In genomic region chr1:151199860-151200581, GRCh38 we compare ENCODE assay signal across 8 cellular contexts. TPM values are rescaled to one million over a fixed set of nuclear protein-coding genes. Genes with fewer than 3 reads are reported as not detected.
DNase-seq lines count a peak whose midpoint lies in the region; ATAC-seq and TF ChIP-seq lines count a peak whose summit lies in the region.

No MANE protein-coding gene starts in this region.

- H3K36me3 Mint-ChIP-seq in IgD-negative memory B cell: peaks cover 1% of the 10 kb centered on the region
- peaks cover 43% of the 10 kb centered on the region for H3K36me3 Mint-ChIP-seq in activated T-helper 2 cell treated with anti-CD3 and anti-CD28 coated beads, Interferon-gamma antibody, Interleukin-2, Interleukin-4, amounts not matched to agents 10 μg/mL and 5 μg/mL and 100 μg/mL, durations not matched to agents 14 hours and 24 hours and 36 hours (ENCODE audit: low read depth)

- peaks cover 2% of the 10 kb centered on the region for H3K27me3 Mint-ChIP-seq in IgD-negative memory B cell
- H3K27me3 Mint-ChIP-seq in activated T-helper 2 cell treated with anti-CD3 and anti-CD28 coated beads, Interferon-gamma antibody, Interleukin-2, Interleukin-4, amounts not matched to agents 10 μg/mL and 5 μg/mL and 100 μg/mL, durations not matched to agents 14 hours and 24 hours and 36 hours (ENCODE audit: low read depth): no peaks in the 10 kb centered on the region

- TF ChIP-seq CTCF in hepatocyte (IDR thresholded peaks at IDR 0.05; ENCODE audit: poor library complexity): no peak

- no peak for DNase-seq in activated T-helper 2 cell treated with anti-CD3 and anti-CD28 coated beads, Interferon-gamma antibody, Interleukin-2, Interleukin-4, amounts not matched to agents 10 μg/mL and 5 μg/mL and 100 μg/mL, durations not matched to agents 14 hours and 24 hours and 36 hours (ENCODE audit: low spot score)
- DNase-seq in hepatocyte (ENCODE audit: low spot score): peak; percentile 58

- H3K4me3 ChIP-seq in BLaER1: peak overlapping the region; percentile 83
- peak overlapping the region; percentile 85 for H3K4me3 ChIP-seq in hepatocyte
- peak overlapping the region; percentile 85 for H3K4me3 ChIP-seq in skeletal muscle satellite cell (ENCODE audit: low read length)

- H3K27ac ChIP-seq in BLaER1 (no peak overlapping the region), hepatocyte (peak overlapping the region; percentile 97)

- no peak overlapping the region for H2AFZ ChIP-seq in hepatocyte

- peaks cover 62% of the 10 kb centered on the region for H3K79me2 ChIP-seq in hepatocyte

- ATAC-seq in GM18870 (IDR thresholded peaks at IDR 0.05; ENCODE audit: unreplicated experiment) (no peak), HG02678 (IDR thresholded peaks at IDR 0.05; ENCODE audit: unreplicated experiment) (no peak), GM18907 (IDR thresholded peaks at IDR 0.05; ENCODE audit: unreplicated experiment) (no peak)

- H3K9ac ChIP-seq in BLaER1 (peak overlapping the region; percentile 89), skeletal muscle satellite cell (ENCODE audit: low read depth, low read length) (peak overlapping the region; percentile 99)

- H3K4me2 ChIP-seq in BLaER1 (peak overlapping the region; percentile 83), hepatocyte (peak overlapping the region; percentile 87), skeletal muscle satellite cell (ENCODE audit: low read length) (peak overlapping the region; percentile 90)

- WGBS in hepatocyte (ENCODE audit: low lambda C conversion rate, missing lambda C conversion rate): 13% methylated on average over 9 of the region's 12 CpGs

- H3K9me2 ChIP-seq in hepatocyte (replicated peaks; ENCODE audit: insufficient read depth): no peaks in the 10 kb centered on the region

- peaks cover 25 to 45% (median 32%) of the 10 kb centered on the region in 3 donors for H3K4me1 Mint-ChIP-seq in IgD-negative memory B cell
- H3K4me1 Mint-ChIP-seq in activated T-helper 2 cell treated with anti-CD3 and anti-CD28 coated beads, Interferon-gamma antibody, Interleukin-2, Interleukin-4, amounts not matched to agents 10 μg/mL and 5 μg/mL and 100 μg/mL, durations not matched to agents 14 hours and 24 hours and 36 hours (ENCODE audit: low read depth): peaks cover 35% of the 10 kb centered on the region

- H3K36me3 ChIP-seq in BLaER1: peaks cover 37% of the 10 kb centered on the region
- no peaks in the 10 kb centered on the region for H3K36me3 ChIP-seq in hepatocyte (replicated peaks; ENCODE audit: insufficient read depth, low read depth)
- peaks cover 14% of the 10 kb centered on the region for H3K36me3 ChIP-seq in skeletal muscle satellite cell (ENCODE audit: insufficient read depth, low read length)

- intact Hi-C loops in activated T-helper 2 cell treated with anti-CD3 and anti-CD28 coated beads, Interferon-gamma antibody, Interleukin-2, Interleukin-4, amounts not matched to agents 10 μg/mL and 5 μg/mL and 100 μg/mL, durations not matched to agents 14 hours and 24 hours and 36 hours (cut with micrococcal nuclease): loop anchor here (1.0 to 5.0 kb wide), 4 partner anchors 35 to 147 kb away; partner anchors contain the start of genes LYSMD1, RFX5 and TNFAIP8L2

- H3K27me3 ChIP-seq in BLaER1 (no peaks in the 10 kb centered on the region), hepatocyte (no peaks in the 10 kb centered on the region), skeletal muscle satellite cell (ENCODE audit: control insufficient read depth, insufficient read depth, low read length) (no peaks in the 10 kb centered on the region)

- peak overlapping the region; percentile 97 to 98 (median 98) for H3K4me3 Mint-ChIP-seq in IgD-negative memory B cell
- H3K4me3 Mint-ChIP-seq in activated T-helper 2 cell treated with anti-CD3 and anti-CD28 coated beads, Interferon-gamma antibody, Interleukin-2, Interleukin-4, amounts not matched to agents 10 μg/mL and 5 μg/mL and 100 μg/mL, durations not matched to agents 14 hours and 24 hours and 36 hours (ENCODE audit: low read depth): peak overlapping the region; percentile 99

- peaks cover 49% of the 10 kb centered on the region for H3K4me1 ChIP-seq in BLaER1
- H3K4me1 ChIP-seq in hepatocyte (ENCODE audit: insufficient read depth): peaks cover 13% of the 10 kb centered on the region
- H3K4me1 ChIP-seq in skeletal muscle satellite cell (ENCODE audit: control insufficient read depth, insufficient read depth, low read length): peaks cover 24% of the 10 kb centered on the region

- H3K27ac Mint-ChIP-seq in IgD-negative memory B cell: peak overlapping the region; percentile 93 to 99 (median 99)
- peak overlapping the region; percentile 93 for H3K27ac Mint-ChIP-seq in activated T-helper 2 cell treated with anti-CD3 and anti-CD28 coated beads, Interferon-gamma antibody, Interleukin-2, Interleukin-4, amounts not matched to agents 10 μg/mL and 5 μg/mL and 100 μg/mL, durations not matched to agents 14 hours and 24 hours and 36 hours

- no peaks in the 10 kb centered on the region for H3K9me3 Mint-ChIP-seq in IgD-negative memory B cell
- H3K9me3 Mint-ChIP-seq in activated T-helper 2 cell treated with anti-CD3 and anti-CD28 coated beads, Interferon-gamma antibody, Interleukin-2, Interleukin-4, amounts not matched to agents 10 μg/mL and 5 μg/mL and 100 μg/mL, durations not matched to agents 14 hours and 24 hours and 36 hours: no peaks in the 10 kb centered on the region

- H3K9me3 ChIP-seq in BLaER1 (no peaks in the 10 kb centered on the region), hepatocyte (ENCODE audit: low read depth) (no peaks in the 10 kb centered on the region), skeletal muscle satellite cell (replicated peaks; ENCODE audit: low read length) (no peaks in the 10 kb centered on the region)

- peaks cover 55% of the 10 kb centered on the region for H4K20me1 ChIP-seq in BLaER1
- peaks cover 51% of the 10 kb centered on the region for H4K20me1 ChIP-seq in hepatocyte (ENCODE audit: insufficient read depth, poor library complexity, severe bottlenecking)

RNA-seq across cellular contexts. Expression of gene PIP5K1A, which starts 1.7 kb away (rescaled TPM):
- polyA plus RNA-seq in IgD-negative memory B cell (20.3 TPM), hepatocyte (17.3 and 27.0 TPM in 2 replicates)
- total RNA-seq in activated T-helper 2 cell treated with anti-CD3 and anti-CD28 coated beads, Interferon-gamma antibody, Interleukin-2, Interleukin-4, amounts not matched to agents 10 μg/mL and 5 μg/mL and 100 μg/mL, durations not matched to agents 14 hours and 24 hours and 36 hours: 82.2 and 83.9 TPM in 2 replicates
- total RNA-seq in hepatocyte: 36.0 and 45.7 TPM in 2 replicates
- 35.2 and 46.6 TPM in 2 replicates for total RNA-seq in skeletal muscle satellite cell (2012; rRNA removed)

RNA-seq across cellular contexts. Expression of gene VPS72, which starts 10.0 kb away (rescaled TPM):
- 81.0 TPM for polyA plus RNA-seq in IgD-negative memory B cell
- 80.7 and 84.5 TPM in 2 replicates for total RNA-seq in activated T-helper 2 cell treated with anti-CD3 and anti-CD28 coated beads, Interferon-gamma antibody, Interleukin-2, Interleukin-4, amounts not matched to agents 10 μg/mL and 5 μg/mL and 100 μg/mL, durations not matched to agents 14 hours and 24 hours and 36 hours
- 46.0 and 48.1 TPM in 2 replicates for total RNA-seq in hepatocyte
- 52.2 and 53.1 TPM in 2 replicates for polyA plus RNA-seq in hepatocyte
- 30.9 and 32.8 TPM in 2 replicates for total RNA-seq in skeletal muscle satellite cell (2012; rRNA removed)

RNA-seq across cellular contexts. Expression of gene TMOD4, which starts 24.2 kb away (rescaled TPM):
- polyA plus RNA-seq in IgD-negative memory B cell (1.0 TPM), hepatocyte (0.44 TPM in 1 of 2 replicates, not detected in the other)
- total RNA-seq in activated T-helper 2 cell treated with anti-CD3 and anti-CD28 coated beads, Interferon-gamma antibody, Interleukin-2, Interleukin-4, amounts not matched to agents 10 μg/mL and 5 μg/mL and 100 μg/mL, durations not matched to agents 14 hours and 24 hours and 36 hours: 1.0 TPM in 1 of 2 replicates, not detected in the other
- total RNA-seq in hepatocyte: not detected in 2 replicates
- total RNA-seq in skeletal muscle satellite cell (2012; rRNA removed): not detected in 2 replicates

RNA-seq across cellular contexts. Expression of gene SCNM1, which starts 34.1 kb away (rescaled TPM):
- polyA plus RNA-seq in IgD-negative memory B cell: 70.1 TPM
- total RNA-seq in activated T-helper 2 cell treated with anti-CD3 and anti-CD28 coated beads, Interferon-gamma antibody, Interleukin-2, Interleukin-4, amounts not matched to agents 10 μg/mL and 5 μg/mL and 100 μg/mL, durations not matched to agents 14 hours and 24 hours and 36 hours: 82.4 and 89.1 TPM in 2 replicates
- 21.5 and 26.4 TPM in 2 replicates for total RNA-seq in hepatocyte
- 55.4 and 57.5 TPM in 2 replicates for polyA plus RNA-seq in hepatocyte
- 22.3 and 37.1 TPM in 2 replicates for total RNA-seq in skeletal muscle satellite cell (2012; rRNA removed)

RNA-seq across cellular contexts. Expression of gene LYSMD1, which starts 34.3 kb away (rescaled TPM):
- polyA plus RNA-seq in IgD-negative memory B cell: 0.69 TPM
- total RNA-seq in activated T-helper 2 cell treated with anti-CD3 and anti-CD28 coated beads, Interferon-gamma antibody, Interleukin-2, Interleukin-4, amounts not matched to agents 10 μg/mL and 5 μg/mL and 100 μg/mL, durations not matched to agents 14 hours and 24 hours and 36 hours: 3.6 and 4.9 TPM in 2 replicates
- 13.0 and 16.2 TPM in 2 replicates for total RNA-seq in hepatocyte
- polyA plus RNA-seq in hepatocyte: 1.0 and 2.5 TPM in 2 replicates
- total RNA-seq in skeletal muscle satellite cell (2012; rRNA removed): 8.9 and 9.8 TPM in 2 replicates
